Comparison of ENCODE assay signal across 21 cellular contexts in genomic region chr5:103374473-103374963, GRCh38.
"Had no signal": no experiment of that assay in that cellular context is flagged by ENCODE, and none has a peak within 500 bp of the region (broad histone marks: within the 10 kb centered on the region; RNA-seq: fewer than 3 reads in every experiment).

No MANE protein-coding gene starts in this region.

- H3K4me3 Mint-ChIP-seq: immature natural killer cell; memory B cell; naive B cell; natural killer cell treated with Interleukin-12 subunit alpha and Interleukin-12 subunit beta and Interleukin-15 and Interleukin-18, amount 100 ng/mL, for 72 hours; neural crest cell; stimulated activated effector memory CD8-positive, alpha-beta T cell treated with anti-CD3 and anti-CD28 coated beads, Interleukin-12 subunit alpha, Interleukin-12 subunit beta, amount 100 ng/mL, for 72 hours; type B pancreatic cell had no signal

- ATAC-seq: gastroesophageal sphincter; heart left ventricle; natural killer cell treated with Interleukin-12 subunit alpha and Interleukin-12 subunit beta and Interleukin-15 and Interleukin-18, amount 100 ng/mL, for 72 hours; right cardiac atrium; stimulated activated effector memory CD8-positive, alpha-beta T cell treated with anti-CD3 and anti-CD28 coated beads, Interleukin-12 subunit alpha, Interleukin-12 subunit beta, amount 100 ng/mL, for 72 hours had no signal

- H3K27me3 Mint-ChIP-seq: type B pancreatic cell had no signal

- FAIRE-seq: keratinocyte had no signal

- DNase-seq: cortex of kidney; effector CD4-positive, alpha-beta T cell; foreskin fibroblast; heart left ventricle; immature natural killer cell; mucosa of descending colon; naive B cell; sigmoid colon; stimulated activated CD4-positive, alpha-beta T cell treated with anti-CD3 and anti-CD28 coated beads, Interleukin-2, amount 100 ng/mL, for 24 hours; stimulated activated CD4-positive, alpha-beta T cell treated with anti-CD3 and anti-CD28 coated beads, Interleukin-4, amount 100 ng/mL, for 24 hours; stimulated activated naive CD4-positive, alpha-beta T cell treated with Interleukin-2 at 50 U/mL for 16 hours; testis; tibial artery had no signal

- H3K9me3 Mint-ChIP-seq: immature natural killer cell; natural killer cell treated with Interleukin-12 subunit alpha and Interleukin-12 subunit beta and Interleukin-15 and Interleukin-18, amount 100 ng/mL, for 72 hours; stimulated activated effector memory CD8-positive, alpha-beta T cell treated with anti-CD3 and anti-CD28 coated beads, Interleukin-12 subunit alpha, Interleukin-12 subunit beta, amount 100 ng/mL, for 72 hours had no signal

- H3K36me3 Mint-ChIP-seq: immature natural killer cell; memory B cell; natural killer cell treated with Interleukin-12 subunit alpha and Interleukin-12 subunit beta and Interleukin-15 and Interleukin-18, amount 100 ng/mL, for 72 hours; stimulated activated effector memory CD8-positive, alpha-beta T cell treated with anti-CD3 and anti-CD28 coated beads, Interleukin-12 subunit alpha, Interleukin-12 subunit beta, amount 100 ng/mL, for 72 hours; type B pancreatic cell had no signal

- H3K4me1 Mint-ChIP-seq: immature natural killer cell; memory B cell; naive B cell; stimulated activated effector memory CD8-positive, alpha-beta T cell treated with anti-CD3 and anti-CD28 coated beads, Interleukin-12 subunit alpha, Interleukin-12 subunit beta, amount 100 ng/mL, for 72 hours had no signal

- H3K27ac Mint-ChIP-seq: immature natural killer cell; memory B cell; natural killer cell treated with Interleukin-12 subunit alpha and Interleukin-12 subunit beta and Interleukin-15 and Interleukin-18, amount 100 ng/mL, for 72 hours; stimulated activated effector memory CD8-positive, alpha-beta T cell treated with anti-CD3 and anti-CD28 coated beads, Interleukin-12 subunit alpha, Interleukin-12 subunit beta, amount 100 ng/mL, for 72 hours had no signal
